10 cellular contexts compared by ENCODE assay signal in the genomic region with DNA sequence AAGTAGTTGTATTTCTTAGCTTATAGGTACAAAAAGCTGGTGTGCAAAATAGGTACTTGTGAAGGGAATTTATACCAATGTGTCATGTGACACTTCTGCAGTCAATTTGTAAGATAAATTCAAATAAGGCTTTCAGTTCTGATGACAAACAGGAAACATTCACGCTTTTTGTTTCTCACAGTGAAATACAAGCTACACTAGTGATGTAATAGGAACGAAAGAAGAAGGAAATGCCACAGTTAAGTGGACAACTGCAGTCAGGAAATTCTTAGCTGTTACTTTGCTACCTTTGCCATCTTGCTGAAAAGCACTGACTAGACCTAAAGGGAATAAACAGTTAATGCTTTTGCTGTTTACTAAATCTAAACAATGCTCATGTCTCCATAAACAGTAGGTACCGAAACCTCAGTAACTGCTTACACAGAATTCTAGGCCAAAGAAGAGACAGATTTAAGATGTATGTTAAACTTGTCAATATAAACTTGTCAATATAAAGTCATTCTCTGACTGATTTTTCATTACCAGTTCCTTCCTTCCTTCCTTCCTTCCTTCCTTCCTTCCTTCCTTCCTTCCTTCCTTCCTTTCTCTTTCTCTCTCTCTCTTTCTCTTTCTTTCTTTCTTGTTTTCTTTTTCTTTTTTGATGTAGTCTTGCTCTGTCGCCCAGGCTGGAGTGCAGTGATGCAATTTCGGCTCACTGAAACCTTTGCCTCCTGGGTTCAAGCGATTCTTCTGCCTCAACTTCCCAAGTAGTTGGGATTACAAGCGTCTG. TPM values are rescaled to one million over a fixed set of nuclear protein-coding genes. Genes with fewer than 3 reads are reported as not detected.
DNase-seq lines count a peak whose midpoint lies in the region; ATAC-seq, FAIRE-seq and TF ChIP-seq lines count a peak whose summit lies in the region.
"Had no signal": no experiment of that assay in that cellular context is flagged by ENCODE, and none has a peak within 500 bp of the region (broad histone marks: within the 10 kb centered on the region; RNA-seq: fewer than 3 reads in every experiment).

No MANE protein-coding gene starts in this region.

- peaks cover 0 to 7% of the 10 kb centered on the region in 2 donors for H3K36me3 Mint-ChIP-seq in naive B cell

- no peak for FAIRE-seq in urothelium cell line (lab: Jason Lieb, UNC)
- FAIRE-seq: islet of Langerhans had no signal

- no peaks in the 10 kb centered on the region for H4K20me1 ChIP-seq in OCI-LY3 (ENCODE audit: insufficient read depth, low read length)

- no peak overlapping the region for H3K4me3 ChIP-seq in OCI-LY3 (ENCODE audit: low read length)
- H3K4me3 ChIP-seq: upper lobe of left lung had no signal

- no peaks in the 10 kb centered on the region for H3K36me3 ChIP-seq in OCI-LY3 (replicated peaks; ENCODE audit: low read depth, low read length)

- H3K4me1 Mint-ChIP-seq in naive B cell, result peaks cover 46 to 84% (median 56%) of the 10 kb centered on the region in 3 donors

- H3K27me3 Mint-ChIP-seq in naive B cell, result no peaks in the 10 kb centered on the region

- CTCF ChIA-PET in HEK293T (lab: Yijun Ruan, JAX), result interaction anchor here (0.5 kb wide), 1 partner anchor 902 kb away, joined by 3 read pairs; no protein-coding TSS in a partner anchor

- peak overlapping the region; percentile 16 to 88 (median 82) for H3K4me3 Mint-ChIP-seq in naive B cell

- H3K4me1 ChIP-seq in OCI-LY3 (ENCODE audit: low read length), result peaks cover 24% of the 10 kb centered on the region

- ATAC-seq in activated CD4-positive, CD25-positive, alpha-beta regulatory T cell treated with anti-CD3 and anti-CD28 coated beads, Interleukin-2, amount 50 U/mL, for 24 hours, result peak; percentile 74 to 79
- ATAC-seq in HG02798 (IDR thresholded peaks at IDR 0.05; ENCODE audit: poor library complexity, unreplicated experiment), result peak; percentile 92
- ATAC-seq in naive B cell (ENCODE audit: low read depth in 2 of 2), result peak; percentile 90 to 93

- no peak overlapping the region for H2AFZ ChIP-seq in OCI-LY3 (ENCODE audit: low read depth, low read length)

- no peak for DNase-seq in activated CD4-positive, CD25-positive, alpha-beta regulatory T cell treated with anti-CD3 and anti-CD28 coated beads, Interleukin-2, amount 50 U/mL, for 72 hours
- DNase-seq in naive B cell (peak; percentile 78), urothelium cell line (ENCODE audit: low spot score) (no peak), nucleus accumbens (lab: John Stamatoyannopoulos, UW) (no peak), HEK293T (ENCODE audit: extremely low spot score) (no peak)
- DNase-seq: upper lobe of left lung had no signal

- peak overlapping the region; percentile 98 to 100 (median 99) for H3K27ac Mint-ChIP-seq in naive B cell

- no peak for TF ChIP-seq CTCF in OCI-LY3 (IDR thresholded peaks at IDR 0.05; ENCODE audit: low read depth, low read length)

- peak overlapping the region; percentile 43 for H3K4me2 ChIP-seq in OCI-LY3 (ENCODE audit: low read length)

- no peaks in the 10 kb centered on the region for H3K9me3 ChIP-seq in OCI-LY3 (ENCODE audit: insufficient read depth, low read length)
- H3K9me3 ChIP-seq: upper lobe of left lung had no signal

- H3K9me3 Mint-ChIP-seq in naive B cell, result peaks cover 0 to 2% (median 0%) of the 10 kb centered on the region in 7 donors

- H3K27me3 ChIP-seq in OCI-LY3 (ENCODE audit: low read depth, low read length), result no peaks in the 10 kb centered on the region
- H3K27me3 ChIP-seq: upper lobe of left lung had no signal

- no peak overlapping the region for H3K9ac ChIP-seq in OCI-LY3 (ENCODE audit: low read length)

- peak overlapping the region; percentile 45 for H3K27ac ChIP-seq in OCI-LY3 (ENCODE audit: low read length)

- no peaks in the 10 kb centered on the region for H3K79me2 ChIP-seq in OCI-LY3 (ENCODE audit: low read length)

- POLR2A ChIA-PET in HEK293T (lab: Yijun Ruan, JAX), result interaction anchor here (1.4 kb wide), 1 partner anchor 12 kb away, joined by 4 read pairs; no protein-coding TSS in a partner anchor

TF ChIP-seq in HEK293T, 16 proteins besides CTCF, POLR2A, EP300 and RAD21:
- TF ChIP-seq BHLHE40 (IDR thresholded peaks at IDR 0.05; ENCODE audit: borderline replicate concordance), result no peak
- no peak for TF ChIP-seq SUZ12 (IDR thresholded peaks at IDR 0.05)
- TF ChIP-seq ELF4 (IDR thresholded peaks at IDR 0.05), result no peak
- no peak for TF ChIP-seq FOXK2 (IDR thresholded peaks at IDR 0.05)
- no peak for TF ChIP-seq ZNF384 (IDR thresholded peaks at IDR 0.05)
- no peak for TF ChIP-seq HDGF (IDR thresholded peaks at IDR 0.05; ENCODE audit: borderline replicate concordance)
- TF ChIP-seq NFRKB (IDR thresholded peaks at IDR 0.05), result no peak
- TF ChIP-seq ARNT (IDR thresholded peaks at IDR 0.05), result no peak
- TF ChIP-seq CTBP1 (IDR thresholded peaks at IDR 0.05; ENCODE audit: borderline replicate concordance), result no peak
- TF ChIP-seq FOXA1 (IDR thresholded peaks at IDR 0.05), result no peak
- TF ChIP-seq LEF1 (IDR thresholded peaks at IDR 0.05; ENCODE audit: borderline replicate concordance), result no peak
- TF ChIP-seq L3MBTL2 (conservative IDR thresholded peaks at IDR 0.05), result no peak
- no peak for TF ChIP-seq SP1 (IDR thresholded peaks at IDR 0.05)
- TF ChIP-seq TARDBP (IDR thresholded peaks at IDR 0.05), result no peak
- TF ChIP-seq FOXM1 (IDR thresholded peaks at IDR 0.05; ENCODE audit: borderline replicate concordance), result no peak
- TF ChIP-seq, protein P1, sequence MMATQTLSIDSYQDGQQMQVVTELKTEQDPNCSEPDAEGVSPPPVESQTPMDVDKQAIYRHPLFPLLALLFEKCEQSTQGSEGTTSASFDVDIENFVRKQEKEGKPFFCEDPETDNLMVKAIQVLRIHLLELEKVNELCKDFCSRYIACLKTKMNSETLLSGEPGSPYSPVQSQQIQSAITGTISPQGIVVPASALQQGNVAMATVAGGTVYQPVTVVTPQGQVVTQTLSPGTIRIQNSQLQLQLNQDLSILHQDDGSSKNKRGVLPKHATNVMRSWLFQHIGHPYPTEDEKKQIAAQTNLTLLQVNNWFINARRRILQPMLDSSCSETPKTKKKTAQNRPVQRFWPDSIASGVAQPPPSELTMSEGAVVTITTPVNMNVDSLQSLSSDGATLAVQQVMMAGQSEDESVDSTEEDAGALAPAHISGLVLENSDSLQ (IDR thresholded peaks at IDR 0.05), result no peak

RNA-seq across cellular contexts. Expression of a gene that starts 10.1 kb away (rescaled TPM):
- 10 to 100 TPM; 31.7 to 82.8 (median 59.0) TPM for polyA plus RNA-seq in naive B cell (ENCODE audit: low read depth in 6 of 6)
